ENCODE assay signal across 30 cellular contexts in genomic region chr1:88003255-88003654, GRCh38.
DNase-seq lines count a peak whose midpoint lies in the region; ATAC-seq, FAIRE-seq and TF ChIP-seq lines count a peak whose summit lies in the region.
"Had no signal": no experiment of that assay in that cellular context is flagged by ENCODE, and none has a peak within 500 bp of the region (broad histone marks: within the 10 kb centered on the region; RNA-seq: fewer than 3 reads in every experiment).

No MANE protein-coding gene starts in this region.

- H2AFZ ChIP-seq in HepG2 (ENCODE audit: low read length) (no peak overlapping the region), GM12878 (ENCODE audit: control insufficient read depth, low read depth, low read length) (no peak overlapping the region)

- no peak for TF ChIP-seq RAD21 in HepG2 (CRISPR knock-in tag; IDR thresholded peaks at IDR 0.05)
- no peak for TF ChIP-seq RAD21 in GM12878 (IDR thresholded peaks at IDR 0.05; ENCODE audit: insufficient read depth, low read depth, low read length)

- H3K27me3 ChIP-seq in HepG2 (ENCODE audit: control insufficient read depth in 1 of 2, insufficient read depth in 2 of 2, low read length in 2 of 2) (no peaks in the 10 kb centered on the region), right lobe of liver (no peaks in the 10 kb centered on the region), GM12878 (replicated peaks in 1 of 2; ENCODE audit: control insufficient read depth in 2 of 2, insufficient read depth in 2 of 2, low read length in 1 of 2) (no peaks in the 10 kb centered on the region; a peak in 1 of 4 replicates)
- H3K27me3 ChIP-seq: BE2C; BLaER1; BLaER1 treated with 17β-estradiol and CSF1 and Interleukin-3, amounts not matched to agents 10 nM and 100 nM had no signal

- H3K4me1 ChIP-seq in HepG2 (ENCODE audit: insufficient read depth, low read length) (0 out of 2 replicates have a peak, but pooled peaks cover 8% of the 10 kb centered on the region), right lobe of liver (no peaks in the 10 kb centered on the region), GM12878 (ENCODE audit: control insufficient read depth, insufficient read depth, low read length) (no peaks in the 10 kb centered on the region)
- H3K4me1 ChIP-seq: BE2C; BLaER1; BLaER1 treated with 17β-estradiol and CSF1 and Interleukin-3, amounts not matched to agents 10 nM and 100 nM had no signal

- in situ Hi-C loops in HepG2 (cut with HindIII; ENCODE audit: extremely low pct_ligation_motif_present, low pct_unique_long_range_greater_than_20kb) = no loop called here
- in situ Hi-C loops in GM12878 (cut with MboI) = no loop called here

- WGBS in HepG2 (ENCODE audit: low lambda C conversion rate) = 35% methylated on average over 2 of the region's 2 CpGs
- 75% methylated on average over 2 of the region's 2 CpGs for WGBS in right lobe of liver (ENCODE audit: insufficient coverage, low coverage, low lambda C conversion rate, missing lambda C conversion rate)
- 3% methylated on average over 2 of the region's 2 CpGs for WGBS in GM12878 (ENCODE audit: insufficient coverage, insufficient replicate concordance, low lambda C conversion rate, missing lambda C conversion rate)

- CTCF ChIA-PET in HepG2 (lab: Yijun Ruan, JAX; ENCODE audit: low intra/inter-chr PET ratio, low total read pairs) = no interaction called here
- CTCF ChIA-PET in GM12878 (lab: Yijun Ruan, JAX) = no interaction called here

- H3K4me3 ChIP-seq in HepG2 (replicated peaks in 1 of 3; ENCODE audit: insufficient read depth in 1 of 3, low read depth in 2 of 3, low read length in 3 of 3) (no peak overlapping the region), right lobe of liver (no peak overlapping the region), GM12878 (no peak overlapping the region)
- H3K4me3 ChIP-seq: A549; BLaER1; BLaER1 treated with 17β-estradiol and CSF1 and Interleukin-3, amounts not matched to agents 10 nM and 100 nM had no signal

- H3K36me3 ChIP-seq in HepG2 (replicated peaks in 1 of 2; ENCODE audit: control insufficient read depth in 1 of 2, insufficient read depth in 2 of 2, low read length in 2 of 2) (no peaks in the 10 kb centered on the region), right lobe of liver (no peaks in the 10 kb centered on the region), GM12878 (ENCODE audit: control insufficient read depth in 2 of 2, insufficient read depth in 2 of 2, low read length in 1 of 2) (no peaks in the 10 kb centered on the region)
- H3K36me3 ChIP-seq: BE2C; BLaER1; BLaER1 treated with 17β-estradiol and CSF1 and Interleukin-3, amounts not matched to agents 10 nM and 100 nM had no signal

- TF ChIP-seq EP300 in HepG2 (IDR thresholded peaks at IDR 0.05; ENCODE audit: low read depth in 2 of 2, low read length in 2 of 2) (no peak), HepG2 (CRISPR knock-in tag; IDR thresholded peaks at IDR 0.05; ENCODE audit: borderline replicate concordance) (no peak), GM12878 (IDR thresholded peaks at IDR 0.05; ENCODE audit: borderline replicate concordance in 1 of 2, control insufficient read depth in 1 of 2, low read depth in 2 of 2, low read length in 2 of 2) (no peak)

- FAIRE-seq in HepG2 (lab: Jason Lieb, UNC) (no peak), GM12878 (lab: Jason Lieb, UNC) (no peak)
- FAIRE-seq: A204.1, A549 had no signal

- RAD21 ChIA-PET in GM12878 (lab: Charles Lee; ENCODE audit: unreplicated experiment) = no interaction called here

- TF ChIP-seq POLR2A in HepG2 (IDR thresholded peaks at IDR 0.05; ENCODE audit: insufficient read depth in 1 of 2, low read depth in 2 of 2, low read length in 2 of 2) = no peak
- TF ChIP-seq POLR2A in right lobe of liver (IDR thresholded peaks at IDR 0.05) = no peak
- no peak for TF ChIP-seq POLR2A in GM12878 (IDR thresholded peaks at IDR 0.05; ENCODE audit: low read depth, low read length)

- H3K9ac ChIP-seq in HepG2 (ENCODE audit: insufficient read depth, low read depth, low read length) (no peak overlapping the region), GM12878 (ENCODE audit: control insufficient read depth, insufficient read depth, low read length) (no peak overlapping the region)
- H3K9ac ChIP-seq: BLaER1; BLaER1 treated with 17β-estradiol and CSF1 and Interleukin-3, amounts not matched to agents 10 nM and 100 nM had no signal

- intact Hi-C loops in HepG2 (cut with micrococcal nuclease; ENCODE audit: unreplicated experiment) (no loop called here), right lobe of liver (cut with DNase I) (no loop called here), GM12878 (cut with micrococcal nuclease; ENCODE audit: unreplicated experiment) (no loop called here)

- H3K79me2 ChIP-seq in HepG2 (ENCODE audit: insufficient read depth, low read length) (no peaks in the 10 kb centered on the region), GM12878 (ENCODE audit: control insufficient read depth, insufficient read depth, low read length) (no peaks in the 10 kb centered on the region)

- no peak for ATAC-seq in HepG2
- no peak for ATAC-seq in right lobe of liver
- no peak for ATAC-seq in GM12878
- ATAC-seq: A549; CD8-positive, alpha-beta T cell had no signal

- no peak for DNase-seq in HepG2 (ENCODE audit: low spot score)
- no peak for DNase-seq in right lobe of liver
- DNase-seq in GM12878 (ENCODE audit: low read depth, low spot score) = no peak
- DNase-seq in stimulated activated CD4-positive, alpha-beta T cell treated with anti-CD3 and anti-CD28 coated beads, Interleukin-15, amount 100 ng/mL, for 24 hours = no peak
- DNase-seq: 8988T; ACHN; AML-193; BE2C; C1 segment of cervical spinal cord; Caco-2; Calu3; CD4-positive, alpha-beta memory T cell; CD4-positive, alpha-beta T cell; CD4-positive, CD25-positive, alpha-beta regulatory T cell; CD8-positive, alpha-beta memory T cell; CD8-positive, alpha-beta T cell; COR-L47; DMS 273 treated with DMSO at 0.1 percent for 48 hours; DMS153; DMS53; DMS79; DMS79 treated with DMSO at 0.1 percent for 48 hours; DND-41; EL had no signal

- SMC1A ChIA-PET in GM12878 (lab: Charles Lee; ENCODE audit: uncharacterized antibody, unreplicated experiment) = no interaction called here

- BruUV-seq in HepG2 (replicated peaks; lab: Mats Ljungman, UMichigan) (no TSS peak), GM12878 (replicated peaks; lab: Mats Ljungman, UMichigan) (no TSS peak)

- H4K20me1 ChIP-seq in HepG2 (ENCODE audit: insufficient read depth, low read length) = no peaks in the 10 kb centered on the region
- H4K20me1 ChIP-seq in GM12878 (ENCODE audit: control insufficient read depth, insufficient read depth) = no peaks in the 10 kb centered on the region
- H4K20me1 ChIP-seq: BLaER1; BLaER1 treated with 17β-estradiol and CSF1 and Interleukin-3, amounts not matched to agents 10 nM and 100 nM had no signal

- POLR2A ChIA-PET in HepG2 (lab: Yijun Ruan, JAX) = no interaction called here
- POLR2A ChIA-PET in GM12878 (lab: Charles Lee) = no interaction called here

- no peaks in the 10 kb centered on the region for H3K9me3 ChIP-seq in HepG2 (ENCODE audit: low read length)
- no peaks in the 10 kb centered on the region for H3K9me3 ChIP-seq in right lobe of liver
- H3K9me3 ChIP-seq in GM12878 (replicated peaks; ENCODE audit: control insufficient read depth, insufficient read depth, low read length) = no peaks in the 10 kb centered on the region
- H3K9me3 ChIP-seq: A549; BE2C; BLaER1; BLaER1 treated with 17β-estradiol and CSF1 and Interleukin-3, amounts not matched to agents 10 nM and 100 nM; Caco-2 had no signal

- no peak for TF ChIP-seq CTCF in HepG2 (CRISPR knock-in tag; IDR thresholded peaks at IDR 0.05)
- no peak for TF ChIP-seq CTCF in right lobe of liver (IDR thresholded peaks at IDR 0.05)
- TF ChIP-seq CTCF in GM12878 (IDR thresholded peaks at IDR 0.05 in 2 of 3, conservative IDR thresholded peaks at IDR 0.05 in 1 of 3; ENCODE audit: control insufficient read depth in 2 of 3, extremely low read depth in 1 of 3, insufficient read depth in 1 of 3, low read depth in 3 of 3, low read length in 3 of 3) = no peak

- H3K27ac ChIP-seq in HepG2 (ENCODE audit: extremely low read length, insufficient read depth, low read length) (no peak overlapping the region), right lobe of liver (no peak overlapping the region), GM12878 (ENCODE audit: control insufficient read depth, insufficient read depth) (no peak overlapping the region)
- H3K27ac ChIP-seq: 22Rv1; A549; BLaER1; BLaER1 treated with 17β-estradiol and CSF1 and Interleukin-3, amounts not matched to agents 10 nM and 100 nM; C4-2B had no signal

- H3K4me2 ChIP-seq in HepG2 (ENCODE audit: low read depth, low read length) = no peak overlapping the region
- H3K4me2 ChIP-seq in GM12878 (ENCODE audit: control insufficient read depth, insufficient read depth) = no peak overlapping the region
- H3K4me2 ChIP-seq: A549; BLaER1; BLaER1 treated with 17β-estradiol and CSF1 and Interleukin-3, amounts not matched to agents 10 nM and 100 nM had no signal

TF ChIP-seq in GM12878, 131 proteins besides CTCF, POLR2A, EP300 and RAD21 (continues in another document):
- 0 out of 2 replicates have a peak, but pooled peaks have one; percentile 50 for TF ChIP-seq ATF7 (IDR thresholded peaks at IDR 0.05; ENCODE audit: low read depth)
- TF ChIP-seq SMAD1 (IDR thresholded peaks at IDR 0.05; ENCODE audit: low read depth, partially characterized antibody) = no peak
- TF ChIP-seq ZNF687 (IDR thresholded peaks at IDR 0.05) = no peak
